Comparison of ENCODE assay signal across 8 cellular contexts in genomic region chr2:232927793-232928563, GRCh38. TPM values are rescaled to one million over a fixed set of nuclear protein-coding genes. Genes with fewer than 3 reads are reported as not detected.
DNase-seq lines count a peak whose midpoint lies in the region; ATAC-seq and TF ChIP-seq lines count a peak whose summit lies in the region.

No MANE protein-coding gene starts in this region.

- no peaks in the 10 kb centered on the region for H3K9me3 Mint-ChIP-seq in neural progenitor cell
- no peaks in the 10 kb centered on the region for H3K9me3 Mint-ChIP-seq in activated CD4-positive, alpha-beta memory T cell treated with anti-CD3 and anti-CD28 coated beads, Interleukin-2, amount 10 ng/mL, durations not matched to agents 7 days and 5 days

- POLR2A ChIA-PET in activated CD4-positive, alpha-beta memory T cell treated with anti-CD3 and anti-CD28 coated beads, Interleukin-2, amount 10 ng/mL, durations not matched to agents 7 days and 5 days (lab: Charles Lee): no interaction called here

- H3K27ac ChIP-seq in ectodermal cell (ENCODE audit: insufficient read depth, low read depth, low read length, poor library complexity, severe bottlenecking) (no peak overlapping the region), neural progenitor cell (no peak overlapping the region), aorta (ENCODE audit: low read depth in 1 of 2, low read length in 2 of 2) (no peak overlapping the region)

- intact Hi-C loops in aorta (cut with DNase I): no loop called here

- ATAC-seq in aorta (ENCODE audit: low FRiP score): no peak

- H3K9me3 ChIP-seq in ectodermal cell (ENCODE audit: control insufficient read depth, low read length): no peaks in the 10 kb centered on the region
- peaks cover 3% of the 10 kb centered on the region for H3K9me3 ChIP-seq in neural progenitor cell (ENCODE audit: low read depth)
- peaks cover 2% of the 10 kb centered on the region for H3K9me3 ChIP-seq in aorta (ENCODE audit: control insufficient read depth, low read length)

- H3K4me1 Mint-ChIP-seq in neural progenitor cell: peaks cover 19% of the 10 kb centered on the region
- H3K4me1 Mint-ChIP-seq in activated CD4-positive, alpha-beta memory T cell treated with anti-CD3 and anti-CD28 coated beads, Interleukin-2, amount 10 ng/mL, durations not matched to agents 7 days and 5 days: peaks cover 10% of the 10 kb centered on the region

- H3K79me2 ChIP-seq in neural progenitor cell (ENCODE audit: low read depth): no peaks in the 10 kb centered on the region

- CTCF ChIA-PET in activated CD4-positive, alpha-beta memory T cell treated with anti-CD3 and anti-CD28 coated beads, Interleukin-2, amount 10 ng/mL, durations not matched to agents 7 days and 5 days (lab: Charles Lee): interaction anchor here (0.7 kb wide), 1 partner anchor 1410 kb away, joined by 3 read pairs; no protein-coding TSS in a partner anchor

- peaks cover 81% of the 10 kb centered on the region for H3K27me3 ChIP-seq in ectodermal cell (ENCODE audit: control insufficient read depth, insufficient read depth, low read length, poor library complexity, severe bottlenecking)
- peaks cover 94% of the 10 kb centered on the region for H3K27me3 ChIP-seq in neural progenitor cell
- no peaks in the 10 kb centered on the region for H3K27me3 ChIP-seq in aorta (ENCODE audit: control insufficient read depth in 1 of 2, insufficient read depth in 2 of 2, low read length in 1 of 2)

- peak overlapping the region; percentile 85 for H2AFZ ChIP-seq in neural progenitor cell (replicated peaks)

- H3K36me3 ChIP-seq in ectodermal cell (ENCODE audit: control insufficient read depth, insufficient read depth, low read length) (no peaks in the 10 kb centered on the region), neural progenitor cell (no peaks in the 10 kb centered on the region), aorta (ENCODE audit: control insufficient read depth in 1 of 2, insufficient read depth in 2 of 2, low read length in 1 of 2) (no peaks in the 10 kb centered on the region)

- H3K27ac Mint-ChIP-seq in neural progenitor cell: no peak overlapping the region
- no peak overlapping the region for H3K27ac Mint-ChIP-seq in activated CD4-positive, alpha-beta memory T cell treated with anti-CD3 and anti-CD28 coated beads, Interleukin-2, amount 10 ng/mL, durations not matched to agents 7 days and 5 days

- H3K36me3 Mint-ChIP-seq in neural progenitor cell: no peaks in the 10 kb centered on the region
- H3K36me3 Mint-ChIP-seq in activated CD4-positive, alpha-beta memory T cell treated with anti-CD3 and anti-CD28 coated beads, Interleukin-2, amount 10 ng/mL, durations not matched to agents 7 days and 5 days (ENCODE audit: low read depth): peaks cover 2% of the 10 kb centered on the region

- WGBS in ectodermal cell, 2 experiments: 0 to 1% methylated on average over 115 of the region's 115 CpGs
- 2 to 3% methylated on average over 65 to 115 of the region's 115 CpGs for WGBS in aorta, 2 donors

- TF ChIP-seq EP300 in Ishikawa (IDR thresholded peaks at IDR 0.05; ENCODE audit: borderline replicate concordance): no peak

- DNase-seq in CD1c-positive myeloid dendritic cell (ENCODE audit: extremely low spot score) (peak; percentile 6), neural progenitor cell (ENCODE audit: low spot score) (peak; percentile 90), aorta (no peak), NCI-H187 treated with DMSO at 0.1 percent for 48 hours (lab: John Stamatoyannopoulos, UW) (no peak)
- no peak for DNase-seq in activated CD4-positive, alpha-beta memory T cell treated with anti-CD3 and anti-CD28 coated beads, Interleukin-2, amount 10 ng/mL, durations not matched to agents 7 days and 5 days
- no peak for DNase-seq in effector CD4-positive, alpha-beta T cell

- no peak overlapping the region for H3K9ac ChIP-seq in neural progenitor cell

- H3K27me3 Mint-ChIP-seq in neural progenitor cell (ENCODE audit: insufficient read depth, low read depth): peaks cover 46% of the 10 kb centered on the region
- H3K27me3 Mint-ChIP-seq in activated CD4-positive, alpha-beta memory T cell treated with anti-CD3 and anti-CD28 coated beads, Interleukin-2, amount 10 ng/mL, durations not matched to agents 7 days and 5 days: peaks cover 69% of the 10 kb centered on the region

- H3K4me3 Mint-ChIP-seq in neural progenitor cell: peak overlapping the region; percentile 79
- no peak overlapping the region for H3K4me3 Mint-ChIP-seq in activated CD4-positive, alpha-beta memory T cell treated with anti-CD3 and anti-CD28 coated beads, Interleukin-2, amount 10 ng/mL, durations not matched to agents 7 days and 5 days

- TF ChIP-seq CTCF in neural progenitor cell (IDR thresholded peaks at IDR 0.05): peak; percentile 5

- TF ChIP-seq RAD21 in Ishikawa (IDR thresholded peaks at IDR 0.05; ENCODE audit: low read depth): no peak

- H4K20me1 ChIP-seq in neural progenitor cell (ENCODE audit: low read depth): peaks cover 18% of the 10 kb centered on the region

- H3K4me3 ChIP-seq in ectodermal cell (ENCODE audit: insufficient read depth, low read depth, low read length) (peak overlapping the region; percentile 46), neural progenitor cell (peak overlapping the region; percentile 64), aorta (ENCODE audit: low read length in 2 of 2) (peak overlapping the region in 1 of 2 donors; percentile 67)

- peaks cover 37% of the 10 kb centered on the region for H3F3A ChIP-seq in neural progenitor cell (ENCODE audit: low read depth)

- H3K4me1 ChIP-seq in ectodermal cell (ENCODE audit: control insufficient read depth, insufficient read depth, low read length): peaks cover 15% of the 10 kb centered on the region
- peaks cover 27% of the 10 kb centered on the region for H3K4me1 ChIP-seq in neural progenitor cell
- H3K4me1 ChIP-seq in aorta (ENCODE audit: control insufficient read depth in 1 of 2, insufficient read depth in 2 of 2, low read length in 2 of 2): no peaks in the 10 kb centered on the region

- peak overlapping the region; percentile 92 for H3K4me2 ChIP-seq in neural progenitor cell

TF ChIP-seq in Ishikawa, 13 proteins besides CTCF, POLR2A, EP300 and RAD21:
- TF ChIP-seq REST (IDR thresholded peaks at IDR 0.05; ENCODE audit: low read depth) (no peak), TAF1 (IDR thresholded peaks at IDR 0.05; ENCODE audit: low read depth) (no peak), EGR1 (IDR thresholded peaks at IDR 0.05) (peak; percentile 28; the same call in 1 of the 2 replicates)

RNA-seq across cellular contexts. Expression of gene SNORC, which starts 57.9 kb away (rescaled TPM):
- 0.89 TPM for polyA plus RNA-seq in ectodermal cell (2013, experiment 1 of 4)
- 0.78 TPM for polyA plus RNA-seq in ectodermal cell (2013, experiment 2 of 4)
- polyA plus RNA-seq in ectodermal cell (2013, experiment 3 of 4): 1.0 TPM
- 0.97 TPM for polyA plus RNA-seq in ectodermal cell (2013, experiment 4 of 4)
- total RNA-seq in neural progenitor cell (ENCODE audit: low replicate concordance) (2.6 TPM in 1 of 2 replicates, not detected in the other), aorta (1 to 10 TPM; 1.7 to 2.5 TPM)
- total RNA-seq in activated CD4-positive, alpha-beta memory T cell treated with anti-CD3 and anti-CD28 coated beads, Interleukin-2, amount 10 ng/mL, durations not matched to agents 7 days and 5 days: 1 to 10 TPM; 1.3 to 1.9 TPM
- 1 to 10 TPM in 1 of 2 donors, not detected in 1; 5.1 TPM for polyA plus RNA-seq in aorta

Comparison
In these comparisons a context has a peak if more than half of its experiments do, and no peak if none do; other contexts are left out.
1. DNase-seq: peak in CD1c-positive myeloid dendritic cell (single experiment) and neural progenitor cell (single experiment); none in activated CD4-positive, alpha-beta memory T cell treated with anti-CD3 and anti-CD28 coated beads, Interleukin-2, amount 10 ng/mL, durations not matched to agents 7 days and 5 days (single experiment), aorta (0 of 2), NCI-H187 treated with DMSO at 0.1 percent for 48 hours (single experiment) and effector CD4-positive, alpha-beta T cell (single experiment).